ENCODE assay signal across 28 cellular contexts in the genomic region with DNA sequence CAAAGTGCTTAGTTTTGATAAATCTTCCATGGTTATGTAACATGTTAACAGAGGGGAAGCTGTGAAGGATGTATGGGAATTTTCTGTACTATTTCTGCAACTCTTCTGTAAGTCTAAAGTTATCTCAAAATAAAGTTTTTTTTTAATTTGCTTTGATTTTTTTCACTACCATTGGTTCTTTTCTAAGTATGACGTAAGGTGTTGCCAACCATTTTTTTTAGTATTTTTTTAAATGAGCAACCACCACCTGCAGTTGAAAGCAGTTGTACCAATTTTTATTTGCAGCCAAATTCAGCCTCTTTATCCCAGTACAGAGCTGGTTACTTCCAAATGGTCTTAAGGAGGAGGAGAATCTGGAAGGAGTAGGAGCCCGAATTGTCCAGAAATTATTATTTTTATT.
"Had no signal": no experiment of that assay in that cellular context is flagged by ENCODE, and none has a peak within 500 bp of the region (broad histone marks: within the 10 kb centered on the region; RNA-seq: fewer than 3 reads in every experiment).

No MANE protein-coding gene starts in this region.

- ATAC-seq: effector memory CD8-positive, alpha-beta T cell; esophagus mucosa; foreskin keratinocyte; gastrocnemius medialis; gastroesophageal sphincter; heart left ventricle; heart right ventricle had no signal

- H3K36me3 ChIP-seq: colonic mucosa, esophagus muscularis mucosa, esophagus squamous epithelium, gastrocnemius medialis, gastroesophageal sphincter, heart left ventricle, heart right ventricle had no signal

- FAIRE-seq: endometrium, endothelial cell of umbilical vein, frontal cortex had no signal

- H3K4me2 ChIP-seq: hepatocyte had no signal

- H3K4me3 ChIP-seq: colonic mucosa, coronary artery, dorsolateral prefrontal cortex, esophagus muscularis mucosa, esophagus squamous epithelium, gastrocnemius medialis, gastroesophageal sphincter, heart left ventricle, heart right ventricle, hepatocyte had no signal

- H3K79me2 ChIP-seq: hepatocyte had no signal

- DNase-seq: colonic mucosa; cortex of kidney; dermis blood vessel endothelial cell; dorsolateral prefrontal cortex; effector CD4-positive, alpha-beta T cell; effector CD8-positive, alpha-beta T cell; effector memory CD4-positive, alpha-beta T cell; effector memory CD8-positive, alpha-beta T cell; endodermal cell; erythroblast; esophagus squamous epithelium; foreskin fibroblast; foreskin keratinocyte; foreskin melanocyte; gastrocnemius medialis; glutamatergic neuron; head of caudate nucleus; heart left ventricle; heart right ventricle had no signal

- H3K27me3 ChIP-seq: colonic mucosa, dorsolateral prefrontal cortex, esophagus muscularis mucosa, esophagus squamous epithelium, gastrocnemius medialis, gastroesophageal sphincter, heart left ventricle, heart right ventricle, hepatocyte had no signal

- H3K9me3 ChIP-seq: colonic mucosa, esophagus muscularis mucosa, esophagus squamous epithelium, gastrocnemius medialis, gastroesophageal sphincter had no signal

- H2AFZ ChIP-seq: hepatocyte had no signal

- H3K4me1 ChIP-seq: colonic mucosa, esophagus muscularis mucosa, esophagus squamous epithelium, foreskin keratinocyte, gastrocnemius medialis, gastroesophageal sphincter, heart left ventricle, heart right ventricle had no signal

- H3K27ac ChIP-seq: colonic mucosa, coronary artery, epithelial cell of prostate, esophagus muscularis mucosa, esophagus squamous epithelium, foreskin keratinocyte, gastrocnemius medialis, gastroesophageal sphincter, heart left ventricle, heart right ventricle, hepatocyte had no signal
